In genomic region chr3:30606301-30607031, GRCh38 we compare ENCODE assay signal across 2 cellular contexts.
A peak's percentile ranks its signal among the peaks of the same experiment; 100 is the strongest.
TF ChIP-seq lines count a peak whose summit lies in the region.

TSS of gene TGFBR2 (plus strand) at chr3:30606601. CDS start at chr3:30606884, 283 bp downstream.

TF ChIP-seq in HCT116, 20 proteins besides CTCF, POLR2A, EP300 and RAD21 (continued from another document):
- peak; percentile 90 for TF ChIP-seq EGR1 (IDR thresholded peaks at IDR 0.05; ENCODE audit: low read depth)
- TF ChIP-seq SRF (IDR thresholded peaks at IDR 0.05; ENCODE audit: low read depth), result no peak; the same call in 1 of the 2 replicates
- peak; percentile 27 for TF ChIP-seq ZBTB33 (IDR thresholded peaks at IDR 0.05; ENCODE audit: extremely low read depth, insufficient replicate concordance, low read length)
- TF ChIP-seq REST (IDR thresholded peaks at IDR 0.05; ENCODE audit: low read depth), result no peak
- TF ChIP-seq EZH2 (IDR thresholded peaks at IDR 0.05), result no peak
- no peak for TF ChIP-seq EZH2phosphoT487 (IDR thresholded peaks at IDR 0.05; ENCODE audit: borderline replicate concordance)
- no peak for TF ChIP-seq ELF1 (IDR thresholded peaks at IDR 0.05; ENCODE audit: borderline replicate concordance, low read depth)
- TF ChIP-seq ZNF274 (IDR thresholded peaks at IDR 0.05; ENCODE audit: low read depth, low read length), result no peak
- peak; percentile 10 for TF ChIP-seq YY1 (IDR thresholded peaks at IDR 0.05; ENCODE audit: extremely low read depth, insufficient replicate concordance, low read depth, low read length)
- TF ChIP-seq ATF3 (IDR thresholded peaks at IDR 0.05), result no peak
- peak; percentile 75 for TF ChIP-seq MAX (IDR thresholded peaks at IDR 0.05)
- peak; percentile 66 for TF ChIP-seq FOSL1 (IDR thresholded peaks at IDR 0.05; ENCODE audit: low read depth)
- TF ChIP-seq JUND (IDR thresholded peaks at IDR 0.05), result peak; percentile 80
- TF ChIP-seq CBX3 (IDR thresholded peaks at IDR 0.05; ENCODE audit: low read depth), result peak; percentile 31
- TF ChIP-seq SIN3A (IDR thresholded peaks at IDR 0.05; ENCODE audit: low read depth), result peak; percentile 71; the same call in 1 of the 2 replicates
- TF ChIP-seq CEBPB (IDR thresholded peaks at IDR 0.05; ENCODE audit: low read depth), result no peak
- peak; percentile 73 for TF ChIP-seq ZFX (IDR thresholded peaks at IDR 0.05)

TF ChIP-seq in K562, 482 proteins besides CTCF, POLR2A, EP300 and RAD21 (continued from another document):
- TF ChIP-seq ZBTB12 (CRISPR knock-in tag; IDR thresholded peaks at IDR 0.05) (0 out of 2 replicates have a peak, but pooled peaks have one; percentile 8), GABPA (tag; conservative IDR thresholded peaks at IDR 0.05; ENCODE audit: low read depth) (peak; percentile 34; the same call in 1 of the 2 replicates), PKNOX1 (IDR thresholded peaks at IDR 0.05) (peak; percentile 80), FOSL1 (tag; conservative IDR thresholded peaks at IDR 0.05) (peak; percentile 37; the same call in 1 of the 2 replicates), JUND (IDR thresholded peaks at IDR 0.05; ENCODE audit: borderline replicate concordance, low read depth, low read length) (0 out of 2 replicates have a peak, but pooled peaks have one; percentile 18), JUND (tag; IDR thresholded peaks at IDR 0.05; ENCODE audit: borderline replicate concordance, low read depth, low read length) (peak; percentile 11; the same call in 1 of the 3 replicates), CXXC5 (CRISPR knock-in tag; IDR thresholded peaks at IDR 0.05) (peak; percentile 59), ATF4 (CRISPR knock-in tag; IDR thresholded peaks at IDR 0.05) (peak; percentile 36; the same call in 1 of the 2 replicates), NCOA1 (IDR thresholded peaks at IDR 0.05; ENCODE audit: low read depth) (no peak), HDAC1 (IDR thresholded peaks at IDR 0.05) (no peak), CREB3 (tag; conservative IDR thresholded peaks at IDR 0.05; ENCODE audit: low read depth) (no peak), SMAD4 (CRISPR knock-in tag; conservative IDR thresholded peaks at IDR 0.05) (0 out of 2 replicates have a peak, but pooled peaks have one; percentile 27), VEZF1 (CRISPR knock-in tag; IDR thresholded peaks at IDR 0.05) (peak; percentile 57; the same call in 1 of the 2 replicates), PYGO2 (tag; IDR thresholded peaks at IDR 0.05) (no peak), TFAP4 (CRISPR knock-in tag; IDR thresholded peaks at IDR 0.05; ENCODE audit: borderline replicate concordance) (peak; percentile 91)
